Comparison of ENCODE assay signal across 25 cellular contexts in genomic region chr5:133509742-133510079, GRCh38.
DNase-seq lines count a peak whose midpoint lies in the region.
"Had no signal": no experiment of that assay in that cellular context is flagged by ENCODE, and none has a peak within 500 bp of the region (broad histone marks: within the 10 kb centered on the region; RNA-seq: fewer than 3 reads in every experiment).

No MANE protein-coding gene starts in this region.

- intact Hi-C loops in head of caudate nucleus (cut with DNase I) = no loop called here

- H3K27ac ChIP-seq in angular gyrus (ENCODE audit: low read depth, low read length) = peak overlapping the region; percentile 70
- H3K27ac ChIP-seq: gastrocnemius medialis, prostate gland had no signal

- no peaks in the 10 kb centered on the region for H3K27me3 ChIP-seq in MG63
- H3K27me3 ChIP-seq: gastrocnemius medialis had no signal

- no peak overlapping the region for H3K4me3 ChIP-seq in MG63
- H3K4me3 ChIP-seq: gastrocnemius medialis, prostate gland had no signal

- no peaks in the 10 kb centered on the region for H3K9me3 ChIP-seq in MG63
- H3K9me3 ChIP-seq: gastrocnemius medialis, prostate gland had no signal

- DNase-seq in MG63 = peak; percentile 76
- DNase-seq in kidney tubule cell (ENCODE audit: low spot score) = peak; percentile 19
- DNase-seq in renal cortical epithelial cell (ENCODE audit: low read depth) = peak; percentile 28
- no peak for DNase-seq in NCI-H2227 treated with DMSO at 0.1 percent for 48 hours (lab: John Stamatoyannopoulos, UW)
- no peak for DNase-seq in head of caudate nucleus
- no peak for DNase-seq in midbrain (lab: John Stamatoyannopoulos, UW)
- DNase-seq: activated CD4-positive, alpha-beta T cell treated with anti-CD3 and anti-CD28 coated beads, Interleukin-2, amount 10 ng/mL, durations not matched to agents 7 days and 5 days; activated naive CD8-positive, alpha-beta T cell treated with anti-CD3 and anti-CD28 coated beads, Interleukin-2, amount 50 U/mL, for 24 hours; activated T-cell treated with anti-CD3 and anti-CD28 coated beads, Interleukin-2, amount 50 U/mL, for 48 hours; Calu3; CD4-positive, CD25-positive, alpha-beta regulatory T cell; DMS79; gastrocnemius medialis; HCEC 1CT; hippocampal formation; left colon; mesenchymal stem cell; NCI-H1048; NCI-H1694; NCI-H446; NCI-H748 treated with DMSO at 0.1 percent for 48 hours; stimulated activated CD4-positive, alpha-beta T cell treated with anti-CD3 and anti-CD28 coated beads, Interleukin-4, amount 100 ng/mL, for 24 hours; trophoblast cell had no signal

- H3K36me3 ChIP-seq in MG63 = no peaks in the 10 kb centered on the region
- H3K36me3 ChIP-seq: gastrocnemius medialis, prostate gland had no signal

Comparison
In these comparisons a context has a peak if more than half of its experiments do, and no peak if none do; other contexts are left out.
1. DNase-seq: peak in MG63 (single experiment), kidney tubule cell (single experiment) and renal cortical epithelial cell (single experiment); none in NCI-H2227 treated with DMSO at 0.1 percent for 48 hours (single experiment), head of caudate nucleus (0 of 42) and midbrain (single experiment).